8 cellular contexts compared by ENCODE assay signal in genomic region chr7:107580716-107581383, GRCh38. TPM values are rescaled to one million over a fixed set of nuclear protein-coding genes. Genes with fewer than 3 reads are reported as not detected.
DNase-seq lines count a peak whose midpoint lies in the region; ATAC-seq lines count a peak whose summit lies in the region.

No MANE protein-coding gene starts in this region.

- POLR2A ChIA-PET in activated CD8-positive, alpha-beta T cell treated with anti-CD3 and anti-CD28 coated beads, Interleukin-2, amount 10 ng/mL, durations not matched to agents 7 days and 5 days (lab: Charles Lee), result interaction anchor here (1.9 kb wide), 1 partner anchor 17 kb away, joined by 9 read pairs; the partner anchor contains the start of genes COG5 and DUS4L

- H3K27me3 Mint-ChIP-seq in activated CD8-positive, alpha-beta T cell treated with anti-CD3 and anti-CD28 coated beads, Interleukin-2, amount 10 ng/mL, durations not matched to agents 7 days and 5 days (ENCODE audit: low read depth), result no peaks in the 10 kb centered on the region
- no peaks in the 10 kb centered on the region for H3K27me3 Mint-ChIP-seq in stimulated activated naive CD8-positive, alpha-beta T cell treated with anti-CD3 and anti-CD28 coated beads, Interleukin-15, amount 100 ng/mL, for 72 hours

- DNase-seq in NCI-H748 (lab: John Stamatoyannopoulos, UW; ENCODE audit: unreplicated experiment), result peak; percentile 10
- no peak for DNase-seq in NCI-H748 treated with DMSO at 0.1 percent for 48 hours (lab: John Stamatoyannopoulos, UW)
- DNase-seq in activated CD8-positive, alpha-beta T cell treated with anti-CD3 and anti-CD28 coated beads, Interleukin-2, amount 10 ng/mL, durations not matched to agents 7 days and 5 days, result no peak
- DNase-seq in stimulated activated naive CD8-positive, alpha-beta T cell treated with anti-CD3 and anti-CD28 coated beads, Interleukin-15, amount 100 ng/mL, for 72 hours, result no peak
- no peak for DNase-seq in pons (ENCODE audit: low spot score)
- DNase-seq in amygdala (lab: John Stamatoyannopoulos, UW), result no peak

- no peaks in the 10 kb centered on the region for H3K9me3 ChIP-seq in iPS-18c (ENCODE audit: control insufficient read depth, insufficient read depth, low read length)

- peak overlapping the region; percentile 80 for H3K4me3 ChIP-seq in iPS-18c (ENCODE audit: insufficient read depth, low read depth, low read length)

- no peak for ATAC-seq in activated CD8-positive, alpha-beta T cell treated with anti-CD3 and anti-CD28 coated beads, Interleukin-2, amount 10 ng/mL, durations not matched to agents 7 days and 5 days
- ATAC-seq in stimulated activated naive CD8-positive, alpha-beta T cell treated with anti-CD3 and anti-CD28 coated beads, Interleukin-15, amount 100 ng/mL, for 72 hours, result no peak
- no peak for ATAC-seq in GM18511 (IDR thresholded peaks at IDR 0.05; ENCODE audit: unreplicated experiment)

- peaks cover 22% of the 10 kb centered on the region for H3K4me1 Mint-ChIP-seq in activated CD8-positive, alpha-beta T cell treated with anti-CD3 and anti-CD28 coated beads, Interleukin-2, amount 10 ng/mL, durations not matched to agents 7 days and 5 days (ENCODE audit: low read depth)
- H3K4me1 Mint-ChIP-seq in stimulated activated naive CD8-positive, alpha-beta T cell treated with anti-CD3 and anti-CD28 coated beads, Interleukin-15, amount 100 ng/mL, for 72 hours, result peaks cover 17% of the 10 kb centered on the region

- H3K4me3 Mint-ChIP-seq in activated CD8-positive, alpha-beta T cell treated with anti-CD3 and anti-CD28 coated beads, Interleukin-2, amount 10 ng/mL, durations not matched to agents 7 days and 5 days, result peak overlapping the region; percentile 90
- peak overlapping the region; percentile 89 to 90 for H3K4me3 Mint-ChIP-seq in stimulated activated naive CD8-positive, alpha-beta T cell treated with anti-CD3 and anti-CD28 coated beads, Interleukin-15, amount 100 ng/mL, for 72 hours

- H3K27ac Mint-ChIP-seq in activated CD8-positive, alpha-beta T cell treated with anti-CD3 and anti-CD28 coated beads, Interleukin-2, amount 10 ng/mL, durations not matched to agents 7 days and 5 days, result peak overlapping the region; percentile 62
- H3K27ac Mint-ChIP-seq in stimulated activated naive CD8-positive, alpha-beta T cell treated with anti-CD3 and anti-CD28 coated beads, Interleukin-15, amount 100 ng/mL, for 72 hours, result peak overlapping the region; percentile 40 to 87

- CTCF ChIA-PET in activated CD8-positive, alpha-beta T cell treated with anti-CD3 and anti-CD28 coated beads, Interleukin-2, amount 10 ng/mL, durations not matched to agents 7 days and 5 days (lab: Charles Lee), result no interaction called here

- H3K36me3 Mint-ChIP-seq in activated CD8-positive, alpha-beta T cell treated with anti-CD3 and anti-CD28 coated beads, Interleukin-2, amount 10 ng/mL, durations not matched to agents 7 days and 5 days (ENCODE audit: low read depth), result peaks cover 25% of the 10 kb centered on the region

- H3K9me3 Mint-ChIP-seq in activated CD8-positive, alpha-beta T cell treated with anti-CD3 and anti-CD28 coated beads, Interleukin-2, amount 10 ng/mL, durations not matched to agents 7 days and 5 days (ENCODE audit: insufficient read depth), result no peaks in the 10 kb centered on the region
- H3K9me3 Mint-ChIP-seq in stimulated activated naive CD8-positive, alpha-beta T cell treated with anti-CD3 and anti-CD28 coated beads, Interleukin-15, amount 100 ng/mL, for 72 hours, result no peaks in the 10 kb centered on the region

RNA-seq across cellular contexts. Expression of gene BCAP29, which starts 0.8 kb away (rescaled TPM):
- total RNA-seq in activated CD8-positive, alpha-beta T cell treated with anti-CD3 and anti-CD28 coated beads, Interleukin-2, amount 10 ng/mL, durations not matched to agents 7 days and 5 days, result 10 to 100 TPM; 32.1 to 32.7 TPM

RNA-seq across cellular contexts. Expression of gene DUS4L, which starts 17.1 kb away (rescaled TPM):
- 10 to 100 TPM; 10.3 to 11.1 TPM for total RNA-seq in activated CD8-positive, alpha-beta T cell treated with anti-CD3 and anti-CD28 coated beads, Interleukin-2, amount 10 ng/mL, durations not matched to agents 7 days and 5 days

RNA-seq across cellular contexts. Expression of gene COG5, which starts 17.1 kb away (rescaled TPM):
- total RNA-seq in activated CD8-positive, alpha-beta T cell treated with anti-CD3 and anti-CD28 coated beads, Interleukin-2, amount 10 ng/mL, durations not matched to agents 7 days and 5 days, result 10 to 100 TPM; 31.3 to 31.8 TPM
